In genomic region chr9:137304383-137305059, GRCh38 we compare ENCODE assay signal across 8 cellular contexts. TPM values are rescaled to one million over a fixed set of nuclear protein-coding genes. Genes with fewer than 3 reads are reported as not detected.
DNase-seq lines count a peak whose midpoint lies in the region; ATAC-seq and TF ChIP-seq lines count a peak whose summit lies in the region.
"Had no signal": no experiment of that assay in that cellular context is flagged by ENCODE, and none has a peak within 500 bp of the region (broad histone marks: within the 10 kb centered on the region; RNA-seq: fewer than 3 reads in every experiment).

No MANE protein-coding gene starts in this region.

- H3K4me1 ChIP-seq in BLaER1 = peaks cover 82% of the 10 kb centered on the region
- H3K4me1 ChIP-seq in lower lobe of right lung = peaks cover 65% of the 10 kb centered on the region

- H3K27me3 ChIP-seq in BLaER1 = peaks cover 23% of the 10 kb centered on the region
- peaks cover 29% of the 10 kb centered on the region for H3K27me3 ChIP-seq in lower lobe of right lung (ENCODE audit: low read depth)

- intact Hi-C loops in lower lobe of right lung (cut with DNase I) = no loop called here

- peak overlapping the region; percentile 82 for H3K27ac ChIP-seq in BLaER1
- no peak overlapping the region for H3K27ac ChIP-seq in VCaP
- H3K27ac ChIP-seq in lower lobe of right lung = peak overlapping the region; percentile 78

- H4K20me1 ChIP-seq in BLaER1 = peaks cover 23% of the 10 kb centered on the region

- H3K9me3 ChIP-seq in BLaER1 (no peaks in the 10 kb centered on the region), lower lobe of right lung (no peaks in the 10 kb centered on the region)
- H3K9me3 ChIP-seq: MG63 had no signal

- H3K36me3 ChIP-seq in BLaER1 = no peaks in the 10 kb centered on the region
- no peaks in the 10 kb centered on the region for H3K36me3 ChIP-seq in lower lobe of right lung
- H3K36me3 ChIP-seq: MG63 had no signal

- TF ChIP-seq CTCF in VCaP (conservative IDR thresholded peaks at IDR 0.05) = 0 out of 2 replicates have a peak, but pooled peaks have one; percentile 12
- TF ChIP-seq CTCF in lower lobe of right lung (IDR thresholded peaks at IDR 0.05) = peak; percentile 16

- peak overlapping the region; percentile 99 for H3K4me2 ChIP-seq in BLaER1

- H3K9ac ChIP-seq in BLaER1 = peak overlapping the region; percentile 9; the same call in 1 of the 2 replicates

- ATAC-seq in lower lobe of right lung = no peak
- ATAC-seq in HG02571 (IDR thresholded peaks at IDR 0.05; ENCODE audit: unreplicated experiment) = no peak

- DNase-seq in lower lobe of right lung (no peak), kidney tubule cell (ENCODE audit: low spot score) (no peak)
- no peak for DNase-seq in activated CD4-positive, CD25-positive, alpha-beta regulatory T cell (lab: John Stamatoyannopoulos, UW)
- DNase-seq: HCEC 1CT, MG63 had no signal

- H3K4me3 ChIP-seq in BLaER1 = no peak overlapping the region
- no peak overlapping the region for H3K4me3 ChIP-seq in lower lobe of right lung
- H3K4me3 ChIP-seq: MG63 had no signal

RNA-seq across cellular contexts. Expression of gene NRARP, which starts 2.5 kb away (rescaled TPM):
- total RNA-seq in lower lobe of right lung = 6.5 TPM

RNA-seq across cellular contexts. Expression of gene TOR4A, which starts 27.0 kb away (rescaled TPM):
- 27.2 TPM for total RNA-seq in lower lobe of right lung

RNA-seq across cellular contexts. Expression of gene NELFB, which starts 49.4 kb away (rescaled TPM):
- 44.7 TPM for total RNA-seq in lower lobe of right lung

RNA-seq across cellular contexts. Expression of gene STPG3, which starts 53.4 kb away (rescaled TPM):
- 0.38 TPM for total RNA-seq in lower lobe of right lung
